Comparison of ENCODE assay signal across 24 cellular contexts in the genomic region with DNA sequence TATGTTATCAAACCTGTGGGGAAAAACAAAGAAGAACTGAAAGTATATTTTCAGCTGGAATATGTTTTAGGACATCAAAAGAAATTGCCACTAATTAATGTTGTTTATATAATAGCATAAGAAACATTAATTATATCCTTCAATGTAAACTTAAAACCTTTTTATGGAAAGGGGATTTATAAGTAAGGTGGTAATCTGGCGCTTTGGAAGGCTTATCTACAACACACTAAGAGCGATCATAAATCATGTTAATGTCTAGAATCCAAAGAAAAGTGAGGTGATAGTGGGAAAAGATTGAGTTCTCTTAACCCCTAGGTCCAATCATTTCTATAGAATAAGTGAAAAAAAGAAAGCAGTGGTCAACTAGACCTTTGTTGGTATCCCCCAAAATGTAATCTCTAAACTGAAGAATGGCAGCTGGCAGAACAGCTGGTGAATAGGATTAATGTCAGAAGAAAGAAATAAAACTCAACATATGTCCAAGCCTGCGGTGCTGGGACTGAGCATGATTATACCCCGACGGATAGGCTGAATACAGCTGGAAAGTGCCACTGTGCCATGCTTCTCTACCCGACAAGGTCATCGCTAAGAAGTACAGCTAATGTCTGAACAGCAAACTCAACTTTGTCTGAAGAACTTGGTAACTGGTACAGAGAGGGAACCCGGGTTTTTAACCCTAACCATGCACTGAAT.
A peak's percentile ranks its signal among the peaks of the same experiment; 100 is the strongest.
DNase-seq lines count a peak whose midpoint lies in the region; TF ChIP-seq lines count a peak whose summit lies in the region.
"Had no signal": no experiment of that assay in that cellular context is flagged by ENCODE, and none has a peak within 500 bp of the region (broad histone marks: within the 10 kb centered on the region; RNA-seq: fewer than 3 reads in every experiment).

No MANE protein-coding gene starts in this region.

- H3K4me2 ChIP-seq in Karpas-422 (ENCODE audit: low read depth, low read length, poor library complexity, severe bottlenecking): no peak overlapping the region

- H3K27me3 Mint-ChIP-seq in mesothelial cell of epicardium (ENCODE audit: low read depth): no peaks in the 10 kb centered on the region
- H3K27me3 Mint-ChIP-seq: activated CD4-positive, alpha-beta memory T cell treated with anti-CD3 and anti-CD28 coated beads, Interleukin-2, amount 10 ng/mL, durations not matched to agents 7 days and 5 days; dendritic cell treated with granulocyte-macrophage colony-stimulating factor and Interleukin-4, amounts not matched to agents 40 ng/mL and 50 ng/mL, for 4 days; stimulated activated memory B cell treated with anti-CD40 and anti-IgM and Interleukin-4, amounts not matched to agents 10 μg/mL and 1 μg/mL and 100 μg/mL, for 72 hours had no signal

- DNase-seq in DMS 273 treated with DMSO at 0.1 percent for 48 hours (lab: John Stamatoyannopoulos, UW) (peak; percentile 75), NCI-H524 (lab: John Stamatoyannopoulos, UW) (peak; percentile 92 to 95), fibroblast of villous mesenchyme (ENCODE audit: low read depth) (peak; percentile 36), mesothelial cell of epicardium (ENCODE audit: low spot score in 2 of 2, unreplicated experiment in 2 of 2) (no peak), dedifferentiated amniotic fluid mesenchymal stem cell (ENCODE audit: extremely low spot score) (no peak), cerebellum (ENCODE audit: low spot score) (no peak), OCI-M2 (lab: John Stamatoyannopoulos, UW; ENCODE audit: unreplicated experiment) (no peak), Karpas-422 (no peak)
- DNase-seq: activated CD4-positive, alpha-beta memory T cell treated with anti-CD3 and anti-CD28 coated beads, Interleukin-2, amount 10 ng/mL, durations not matched to agents 7 days and 5 days; activated gamma-delta T cell; activated T-cell treated with anti-CD3 and anti-CD28 coated beads for 4 hours; adrenal gland; C1 segment of cervical spinal cord; immature natural killer cell; KBM-7; NCI-H2081; RPMI8226; stimulated activated CD4-positive, alpha-beta T cell treated with anti-CD3 and anti-CD28 coated beads, Interleukin-1b, Interleukin-23, amount 100 ng/mL, for 48 hours had no signal

- no peaks in the 10 kb centered on the region for H3K4me1 ChIP-seq in Karpas-422 (ENCODE audit: low read length)
- H3K4me1 ChIP-seq: adrenal gland, breast epithelium, suprapubic skin had no signal

- peak overlapping the region; percentile 67 for H3K27ac Mint-ChIP-seq in mesothelial cell of epicardium
- H3K27ac Mint-ChIP-seq: activated CD4-positive, alpha-beta memory T cell treated with anti-CD3 and anti-CD28 coated beads, Interleukin-2, amount 10 ng/mL, durations not matched to agents 7 days and 5 days; dendritic cell treated with granulocyte-macrophage colony-stimulating factor and Interleukin-4, amounts not matched to agents 40 ng/mL and 50 ng/mL, for 4 days; immature natural killer cell; neural progenitor cell; progenitor cell of endocrine pancreas; stimulated activated memory B cell treated with anti-CD40 and anti-IgM and Interleukin-4, amounts not matched to agents 10 μg/mL and 1 μg/mL and 100 μg/mL, for 72 hours had no signal

- H3K9me3 Mint-ChIP-seq in mesothelial cell of epicardium: peaks cover 3% of the 10 kb centered on the region
- H3K9me3 Mint-ChIP-seq: dendritic cell treated with granulocyte-macrophage colony-stimulating factor and Interleukin-4, amounts not matched to agents 40 ng/mL and 50 ng/mL, for 4 days; neural progenitor cell had no signal

- no peaks in the 10 kb centered on the region for H4K20me1 ChIP-seq in Karpas-422 (ENCODE audit: insufficient read depth, low read depth, low read length)

- H3K4me3 ChIP-seq in fibroblast of villous mesenchyme (ENCODE audit: low read depth, low read length) (no peak overlapping the region), Karpas-422 (ENCODE audit: low read length) (no peak overlapping the region)
- H3K4me3 ChIP-seq: adrenal gland, breast epithelium, neural progenitor cell, suprapubic skin had no signal

- no peaks in the 10 kb centered on the region for H3K36me3 Mint-ChIP-seq in mesothelial cell of epicardium
- H3K36me3 Mint-ChIP-seq: immature natural killer cell; neural progenitor cell; stimulated activated memory B cell treated with anti-CD40 and anti-IgM and Interleukin-4, amounts not matched to agents 10 μg/mL and 1 μg/mL and 100 μg/mL, for 72 hours had no signal

- H3K79me2 ChIP-seq in Karpas-422 (ENCODE audit: low read length): no peaks in the 10 kb centered on the region

- H2AFZ ChIP-seq in Karpas-422 (ENCODE audit: low read length): no peak overlapping the region
- H2AFZ ChIP-seq: neural progenitor cell had no signal

- no peak overlapping the region for H3K27ac ChIP-seq in Karpas-422 (ENCODE audit: low read length)
- H3K27ac ChIP-seq: adrenal gland, breast epithelium, neural progenitor cell, suprapubic skin had no signal

- no peaks in the 10 kb centered on the region for H3K27me3 ChIP-seq in Karpas-422 (ENCODE audit: low read length)
- H3K27me3 ChIP-seq: adrenal gland, breast epithelium, neural progenitor cell, suprapubic skin had no signal

- no peaks in the 10 kb centered on the region for H3K36me3 ChIP-seq in Karpas-422 (ENCODE audit: insufficient read depth, low read length)
- H3K36me3 ChIP-seq: adrenal gland, breast epithelium, neural progenitor cell, suprapubic skin had no signal

- H3K9ac ChIP-seq in Karpas-422 (ENCODE audit: low read length): no peak overlapping the region
- H3K9ac ChIP-seq: neural progenitor cell had no signal

- H3K4me3 Mint-ChIP-seq in mesothelial cell of epicardium: no peak overlapping the region
- H3K4me3 Mint-ChIP-seq: activated CD4-positive, alpha-beta memory T cell treated with anti-CD3 and anti-CD28 coated beads, Interleukin-2, amount 10 ng/mL, durations not matched to agents 7 days and 5 days; dendritic cell treated with granulocyte-macrophage colony-stimulating factor and Interleukin-4, amounts not matched to agents 40 ng/mL and 50 ng/mL, for 4 days; immature natural killer cell; neural progenitor cell; stimulated activated memory B cell treated with anti-CD40 and anti-IgM and Interleukin-4, amounts not matched to agents 10 μg/mL and 1 μg/mL and 100 μg/mL, for 72 hours had no signal

- no peaks in the 10 kb centered on the region for H3K9me3 ChIP-seq in Karpas-422 (ENCODE audit: low read length)
- H3K9me3 ChIP-seq: adrenal gland, breast epithelium, suprapubic skin had no signal

- TF ChIP-seq CTCF in fibroblast of villous mesenchyme (IDR thresholded peaks at IDR 0.05; ENCODE audit: insufficient read depth, low read depth, low read length): no peak
- TF ChIP-seq CTCF in mesothelial cell of epicardium (IDR thresholded peaks at IDR 0.05; ENCODE audit: unreplicated experiment): no peak

- H3K4me1 Mint-ChIP-seq in mesothelial cell of epicardium: peaks cover 31% of the 10 kb centered on the region
- H3K4me1 Mint-ChIP-seq: activated CD4-positive, alpha-beta memory T cell treated with anti-CD3 and anti-CD28 coated beads, Interleukin-2, amount 10 ng/mL, durations not matched to agents 7 days and 5 days; immature natural killer cell; stimulated activated memory B cell treated with anti-CD40 and anti-IgM and Interleukin-4, amounts not matched to agents 10 μg/mL and 1 μg/mL and 100 μg/mL, for 72 hours had no signal

- H3K9me2 ChIP-seq in Karpas-422 (replicated peaks; ENCODE audit: insufficient read depth, low read length): no peaks in the 10 kb centered on the region

Comparison
In these comparisons a context has a peak if more than half of its experiments do, and no peak if none do; other contexts are left out.
1. DNase-seq: peak in DMS 273 treated with DMSO at 0.1 percent for 48 hours (single experiment), NCI-H524 (2 of 2) and fibroblast of villous mesenchyme (single experiment); none in mesothelial cell of epicardium (0 of 2), dedifferentiated amniotic fluid mesenchymal stem cell (single experiment), cerebellum (single experiment), OCI-M2 (single experiment) and Karpas-422 (single experiment).